ENCODE assay signal across 14 cellular contexts in genomic region chr17:11948791-11949190, GRCh38. TPM values are rescaled to one million over a fixed set of nuclear protein-coding genes. Genes with fewer than 3 reads are reported as not detected.
DNase-seq lines count a peak whose midpoint lies in the region; ATAC-seq, FAIRE-seq and TF ChIP-seq lines count a peak whose summit lies in the region.
"Had no signal": no experiment of that assay in that cellular context is flagged by ENCODE, and none has a peak within 500 bp of the region (broad histone marks: within the 10 kb centered on the region; RNA-seq: fewer than 3 reads in every experiment).

No MANE protein-coding gene starts in this region.

- H3K4me3 ChIP-seq in breast epithelium: no peak overlapping the region
- peak overlapping the region in 2 of 3 experiments; percentile 56 to 61 for H3K4me3 ChIP-seq in keratinocyte (ENCODE audit: control insufficient read depth in 2 of 3, extremely low read depth in 1 of 3, insufficient read depth in 2 of 3, low read depth in 1 of 3, low read length in 3 of 3)
- no peak overlapping the region for H3K4me3 ChIP-seq in upper lobe of right lung
- H3K4me3 ChIP-seq in trophoblast cell (ENCODE audit: low read depth, low read length): no peak overlapping the region
- H3K4me3 ChIP-seq: SK-N-MC, tibial artery had no signal

- TF ChIP-seq POLR2A in breast epithelium (IDR thresholded peaks at IDR 0.05): no peak

- H3K14ac ChIP-seq in trophoblast cell (ENCODE audit: low read length): no peak overlapping the region

- no peak overlapping the region for H2BK5ac ChIP-seq in trophoblast cell (ENCODE audit: low read depth, low read length, poor library complexity)

- peak overlapping the region; percentile 91 for H3K4me2 ChIP-seq in keratinocyte (ENCODE audit: control insufficient read depth, extremely low read depth, insufficient read depth, low read depth, low read length)
- H3K4me2 ChIP-seq in trophoblast cell (ENCODE audit: low read length): no peak overlapping the region

- no peak overlapping the region for H4K8ac ChIP-seq in trophoblast cell (ENCODE audit: low read depth, low read length)

- no peak overlapping the region for H3K18ac ChIP-seq in trophoblast cell (ENCODE audit: low read length)

- H3K27ac Mint-ChIP-seq in MCF 10A (ENCODE audit: low read depth, unreplicated experiment): peak overlapping the region; percentile 28

- no peak overlapping the region for H2BK120ac ChIP-seq in trophoblast cell (ENCODE audit: insufficient read depth, low read length, poor library complexity)

- H3K9me3 ChIP-seq in breast epithelium (peaks cover 0 to 14% of the 10 kb centered on the region in 2 donors), keratinocyte (ENCODE audit: control insufficient read depth, low read depth, low read length) (peaks cover 6% of the 10 kb centered on the region), upper lobe of right lung (no peaks in the 10 kb centered on the region), trophoblast cell (ENCODE audit: insufficient read depth, low read depth, low read length) (peaks cover 4% of the 10 kb centered on the region)

- H3K4ac ChIP-seq in trophoblast cell (ENCODE audit: low read depth, low read length): no peak overlapping the region

- dilution Hi-C loops in keratinocyte (cut with MboI; ENCODE audit: extremely low pct_ligation_motif_present, low sequenced_read_pairs): no loop called here

- peak; percentile 47 for ATAC-seq in upper lobe of right lung

- no peaks in the 10 kb centered on the region for H3K9me1 ChIP-seq in keratinocyte (ENCODE audit: control insufficient read depth, extremely low read depth, insufficient read depth, low read length)

- BruUV-seq in MCF 10A (replicated peaks; lab: Mats Ljungman, UMichigan): no TSS peak

- H4K91ac ChIP-seq in trophoblast cell (ENCODE audit: low read depth, low read length): no peak overlapping the region

- H3K27me3 ChIP-seq in breast epithelium (no peaks in the 10 kb centered on the region), keratinocyte (ENCODE audit: control insufficient read depth, extremely low read depth, insufficient read depth, low read length) (no peaks in the 10 kb centered on the region), upper lobe of right lung (no peaks in the 10 kb centered on the region), trophoblast cell (ENCODE audit: insufficient read depth, low read length) (no peaks in the 10 kb centered on the region)
- H3K27me3 ChIP-seq: tibial artery had no signal

- FAIRE-seq in keratinocyte (lab: Jason Lieb, UNC): peak; percentile 91

- no peaks in the 10 kb centered on the region for H3K27me3 Mint-ChIP-seq in MCF 10A (ENCODE audit: insufficient read depth, unreplicated experiment)

- H3K4me1 ChIP-seq in breast epithelium (no peaks in the 10 kb centered on the region), keratinocyte (ENCODE audit: control insufficient read depth, extremely low read depth, insufficient read depth, low read length) (peaks cover 44% of the 10 kb centered on the region), upper lobe of right lung (no peaks in the 10 kb centered on the region), trophoblast cell (ENCODE audit: control insufficient read depth in 1 of 2, insufficient read depth in 2 of 2, low read length in 2 of 2) (peaks cover 2% of the 10 kb centered on the region in 2 experiments)

- H3K27ac ChIP-seq in breast epithelium (no peak overlapping the region), keratinocyte (ENCODE audit: control insufficient read depth, insufficient read depth, low read length) (peak overlapping the region; percentile 64), upper lobe of right lung (no peak overlapping the region), trophoblast cell (ENCODE audit: low read depth, low read length) (no peak overlapping the region)
- H3K27ac ChIP-seq: SK-N-MC, tibial artery had no signal

- H2AFZ ChIP-seq in keratinocyte (ENCODE audit: control insufficient read depth, low read length) (peak overlapping the region; percentile 69), trophoblast cell (ENCODE audit: insufficient read depth, low read length, poor library complexity) (no peak overlapping the region)

- no peak overlapping the region for H4K12ac ChIP-seq in trophoblast cell (ENCODE audit: low read depth, low read length)

- TF ChIP-seq CTCF in MCF 10A (IDR thresholded peaks at IDR 0.05; ENCODE audit: unreplicated experiment) (no peak), breast epithelium (IDR thresholded peaks at IDR 0.05) (no peak), keratinocyte (optimal IDR thresholded peaks at IDR 0.05 in 1 of 3, IDR thresholded peaks at IDR 0.05 in 1 of 3, conservative IDR thresholded peaks at IDR 0.05 in 1 of 3; ENCODE audit: extremely low read depth in 1 of 3, insufficient read depth in 2 of 3, low read length in 3 of 3) (no peak), upper lobe of right lung (IDR thresholded peaks at IDR 0.05) (no peak)

- intact Hi-C loops in MCF 10A (cut with micrococcal nuclease) (no loop called here), breast epithelium (cut with DNase I; ENCODE audit: low total_unique reads) (no loop called here), upper lobe of right lung (cut with DNase I) (no loop called here)

- H2AK5ac ChIP-seq in trophoblast cell (ENCODE audit: low read length): no peak overlapping the region

- H3K23ac ChIP-seq in trophoblast cell (ENCODE audit: low read length): no peak overlapping the region

- H3K36me3 Mint-ChIP-seq in MCF 10A (ENCODE audit: insufficient read depth, unreplicated experiment): no peaks in the 10 kb centered on the region

- no peaks in the 10 kb centered on the region for H3K36me3 ChIP-seq in breast epithelium
- no peaks in the 10 kb centered on the region for H3K36me3 ChIP-seq in keratinocyte (ENCODE audit: control insufficient read depth in 2 of 2, extremely low read depth in 1 of 2, insufficient read depth in 2 of 2, low read length in 2 of 2)
- no peaks in the 10 kb centered on the region for H3K36me3 ChIP-seq in upper lobe of right lung
- H3K36me3 ChIP-seq in trophoblast cell (ENCODE audit: control insufficient read depth in 1 of 2, insufficient read depth in 2 of 2, low read length in 2 of 2): peaks cover 2% of the 10 kb centered on the region in 2 experiments

- peak; percentile 91 for DNase-seq in MCF 10A (ENCODE audit: unreplicated experiment)
- DNase-seq in breast epithelium (ENCODE audit: low spot score in 2 of 2): no peak
- DNase-seq in astrocyte of the hippocampus (ENCODE audit: low read depth, low spot score): peak; percentile 93
- no peak for DNase-seq in keratinocyte (ENCODE audit: low read depth, low spot score)
- no peak for DNase-seq in upper lobe of right lung
- no peak for DNase-seq in iPS-NIHi7 (ENCODE audit: extremely low spot score)
- DNase-seq in superior temporal gyrus (ENCODE audit: extremely low spot score): no peak
- DNase-seq in trophoblast cell: no peak
- DNase-seq: 8988T; activated CD4-positive, alpha-beta T cell treated with anti-CD3 and anti-CD28 coated beads, Interleukin-2, amount 50 U/mL, for 48 hours; glutamatergic neuron; NCI-H2171 treated with DMSO at 0.1 percent for 48 hours; tibial artery had no signal

- peak overlapping the region; percentile 55 for H3K4me3 Mint-ChIP-seq in MCF 10A (ENCODE audit: unreplicated experiment)

- CTCF ChIA-PET in MCF 10A (lab: Yijun Ruan, JAX): interaction anchor here (0.6 to 3.3 kb wide), 12 partner anchors 8 to 1330 kb away, joined by 3 to 27 read pairs (median 3); no protein-coding TSS in a partner anchor

- H4K20me1 ChIP-seq in keratinocyte (ENCODE audit: control insufficient read depth, extremely low read depth, insufficient read depth, low read length): no peaks in the 10 kb centered on the region

- no CpG with 5 or more reads among the region's 6 CpGs for WGBS in trophoblast cell (ENCODE audit: extremely low coverage, insufficient coverage, insufficient read length)

- H3K9me3 Mint-ChIP-seq in MCF 10A (ENCODE audit: unreplicated experiment): no peaks in the 10 kb centered on the region

- H2BK12ac ChIP-seq in trophoblast cell (ENCODE audit: low read length): no peak overlapping the region

- H3K9ac ChIP-seq in keratinocyte (ENCODE audit: control insufficient read depth, extremely low read depth, insufficient read depth, low read length): peak overlapping the region; percentile 46
- H3K9ac ChIP-seq in trophoblast cell (ENCODE audit: low read length): no peak overlapping the region

- H3K79me2 ChIP-seq in keratinocyte (ENCODE audit: control insufficient read depth, insufficient read depth, low read length) (no peaks in the 10 kb centered on the region), trophoblast cell (ENCODE audit: control insufficient read depth, insufficient read depth, low read length, poor library complexity) (no peaks in the 10 kb centered on the region)

- peaks cover 31% of the 10 kb centered on the region for H3K4me1 Mint-ChIP-seq in MCF 10A (ENCODE audit: insufficient read depth, unreplicated experiment)

- no peaks in the 10 kb centered on the region for H3K79me1 ChIP-seq in trophoblast cell (ENCODE audit: low read length)

- POLR2A ChIA-PET in MCF 10A (lab: Yijun Ruan, JAX): interaction anchor here (0.9 to 4.0 kb wide), 13 partner anchors 10 to 1252 kb away, joined by 3 to 23 read pairs (median 4); partner anchors contain the start of gene ZNF18

RNA-seq across cellular contexts. Expression of gene ZNF18, which starts 48.5 kb away (rescaled TPM):
- total RNA-seq in MCF 10A (2022) (4.6 and 7.3 TPM in 2 replicates), breast epithelium (10 to 100 TPM in 2 of 3 donors, 1 to 10 TPM in 1; 7.5 to 11.6 (median 10.2) TPM), upper lobe of right lung (5.2 TPM)
- 6.3 to 8.4 TPM (median 7.7 TPM) in 3 replicates for polyA plus RNA-seq in keratinocyte
- polyA plus RNA-seq in keratinocyte (2011; ENCODE audit: low read depth): 3.3 TPM
- polyA plus RNA-seq in keratinocyte (2011; cell fraction: cytosol; rRNA removed): 3.4 and 5.6 TPM in 2 replicates
- polyA plus RNA-seq in keratinocyte (2011; cell fraction: nucleus; rRNA removed): 13.7 TPM in 2 replicates
- polyA plus RNA-seq in keratinocyte (2012; ENCODE audit: low replicate concordance): 4.7 and 6.9 TPM in 2 replicates
- polyA minus RNA-seq in keratinocyte: 3.6 to 6.8 TPM (median 6.5 TPM) in 3 replicates
- polyA minus RNA-seq in keratinocyte (2011; cell fraction: cytosol; rRNA and poly(A)+ RNA removed): 4.2 TPM
- polyA minus RNA-seq in keratinocyte (2011; cell fraction: nucleus; rRNA and poly(A)+ RNA removed): 5.3 and 9.8 TPM in 2 replicates
- polyA plus RNA-seq in trophoblast cell (2013): 4.4 and 4.8 TPM in 2 replicates

Comparison
In these comparisons a context has a peak if more than half of its experiments do, and no peak if none do; other contexts are left out.
1. DNase-seq: peak in MCF 10A (single experiment) and astrocyte of the hippocampus (single experiment); none in breast epithelium (0 of 2), keratinocyte (single experiment), upper lobe of right lung (single experiment), iPS-NIHi7 (single experiment), superior temporal gyrus (single experiment) and trophoblast cell (0 of 2).
2. H3K4me3 ChIP-seq: peak in keratinocyte (2 of 3); none in breast epithelium (0 of 3), upper lobe of right lung (single experiment) and trophoblast cell (single experiment).